ENCODE assay signal across 16 cellular contexts in genomic region chr4:159503243-159503642, GRCh38.
"Had no signal": no experiment of that assay in that cellular context is flagged by ENCODE, and none has a peak within 500 bp of the region (broad histone marks: within the 10 kb centered on the region; RNA-seq: fewer than 3 reads in every experiment).

No MANE protein-coding gene starts in this region.

- H3K4me1 Mint-ChIP-seq: naive B cell had no signal

- DNase-seq: activated CD4-positive, alpha-beta memory T cell treated with anti-CD3 and anti-CD28 coated beads for 36 hours; activated CD4-positive, CD25-positive, alpha-beta regulatory T cell treated with anti-CD3 and anti-CD28 coated beads, Interleukin-2, amount 50 U/mL, for 72 hours; activated naive CD4-positive, alpha-beta T cell; caudate nucleus; colonic mucosa; foreskin keratinocyte; heart left ventricle; lower lobe of right lung; midbrain; naive B cell; stimulated activated CD4-positive, alpha-beta T cell treated with anti-CD3 and anti-CD28 coated beads, Interleukin-12 subunit alpha, Interleukin-12 subunit beta, amount 100 ng/mL, for 4 hours; stimulated activated naive CD4-positive, alpha-beta T cell treated with Interleukin-2 at 50 U/mL for 16 hours; trophoblast cell had no signal

- H3K9me3 ChIP-seq: colonic mucosa, heart left ventricle, lower lobe of right lung, neutrophil had no signal

- H3K9me3 Mint-ChIP-seq: activated CD4-positive, alpha-beta memory T cell treated with anti-CD3 and anti-CD28 coated beads for 36 hours; activated T-helper 1 cell treated with anti-CD3 and anti-CD28 coated beads, Interleukin-12 subunit alpha, Interleukin-12 subunit beta, Interleukin-2, Interleukin-4 antibody, amounts not matched to agents 30 ng/mL and 10 ng/mL and 1 ng/mL, durations not matched to agents 14 hours and 24 hours and 36 hours had no signal

- H3K27ac ChIP-seq: colonic mucosa, foreskin keratinocyte, heart left ventricle, lower lobe of right lung, neutrophil had no signal

- H3K36me3 Mint-ChIP-seq: activated CD4-positive, alpha-beta memory T cell treated with anti-CD3 and anti-CD28 coated beads for 36 hours; naive B cell had no signal

- H3K27ac Mint-ChIP-seq: activated CD4-positive, alpha-beta memory T cell treated with anti-CD3 and anti-CD28 coated beads for 36 hours; activated T-helper 1 cell treated with anti-CD3 and anti-CD28 coated beads, Interleukin-12 subunit alpha, Interleukin-12 subunit beta, Interleukin-2, Interleukin-4 antibody, amounts not matched to agents 30 ng/mL and 10 ng/mL and 1 ng/mL, durations not matched to agents 14 hours and 24 hours and 36 hours; naive B cell had no signal

- H3K27me3 ChIP-seq: colonic mucosa had no signal

- H3K4me3 Mint-ChIP-seq: activated CD4-positive, alpha-beta memory T cell treated with anti-CD3 and anti-CD28 coated beads for 36 hours; activated T-helper 1 cell treated with anti-CD3 and anti-CD28 coated beads, Interleukin-12 subunit alpha, Interleukin-12 subunit beta, Interleukin-2, Interleukin-4 antibody, amounts not matched to agents 30 ng/mL and 10 ng/mL and 1 ng/mL, durations not matched to agents 14 hours and 24 hours and 36 hours; naive B cell had no signal

- H3K4me1 ChIP-seq: colonic mucosa, foreskin keratinocyte, lower lobe of right lung had no signal

- ATAC-seq: foreskin keratinocyte, heart left ventricle, lower lobe of right lung, sciatic nerve had no signal

- H3K36me3 ChIP-seq: colonic mucosa, heart left ventricle, lower lobe of right lung, neutrophil had no signal

- H3K4me3 ChIP-seq: colonic mucosa, heart left ventricle, lower lobe of right lung had no signal
